Comparison of ENCODE assay signal across 8 cellular contexts in genomic region chr17:18314059-18314730, GRCh38. TPM values are rescaled to one million over a fixed set of nuclear protein-coding genes. Genes with fewer than 3 reads are reported as not detected.
DNase-seq lines count a peak whose midpoint lies in the region; ATAC-seq, FAIRE-seq and TF ChIP-seq lines count a peak whose summit lies in the region.

No MANE protein-coding gene starts in this region.

- intact Hi-C loops in ascending aorta (cut with DNase I): loop anchor here (5.0 kb wide), 2 partner anchors 47 to 87 kb away; partner anchors contain the start of gene LLGL1

- H3K4me1 ChIP-seq in HUES64 (ENCODE audit: insufficient read depth, low read length) (peaks cover 12% of the 10 kb centered on the region; the same call in 1 of the 2 replicates), ascending aorta (peaks cover 9 to 46% of the 10 kb centered on the region in 2 donors), keratinocyte (ENCODE audit: control insufficient read depth, extremely low read depth, insufficient read depth, low read length) (peaks cover 37% of the 10 kb centered on the region)

- no peaks in the 10 kb centered on the region for H3K9me3 ChIP-seq in HUES64 (ENCODE audit: insufficient read depth, low read depth, low read length)
- no peaks in the 10 kb centered on the region for H3K9me3 ChIP-seq in ascending aorta
- no peaks in the 10 kb centered on the region for H3K9me3 ChIP-seq in keratinocyte (ENCODE audit: control insufficient read depth, low read depth, low read length)

- H3K9ac ChIP-seq in HUES64 (ENCODE audit: low read depth, low read length) (peak overlapping the region; percentile 92), keratinocyte (ENCODE audit: control insufficient read depth, extremely low read depth, insufficient read depth, low read length) (peak overlapping the region; percentile 94)

- peak overlapping the region; percentile 99 for H3K4me2 ChIP-seq in keratinocyte (ENCODE audit: control insufficient read depth, extremely low read depth, insufficient read depth, low read depth, low read length)

- H3K4me3 ChIP-seq in HUES64 (ENCODE audit: low read length): peak overlapping the region; percentile 92
- H3K4me3 ChIP-seq in ascending aorta: peak overlapping the region; percentile 79 to 83
- H3K4me3 ChIP-seq in keratinocyte (ENCODE audit: control insufficient read depth in 2 of 3, extremely low read depth in 1 of 3, insufficient read depth in 2 of 3, low read depth in 1 of 3, low read length in 3 of 3): peak overlapping the region; percentile 80 to 90 (median 89)

- H3K9me1 ChIP-seq in keratinocyte (ENCODE audit: control insufficient read depth, extremely low read depth, insufficient read depth, low read length): no peaks in the 10 kb centered on the region

- peak; percentile 12 for DNase-seq in stimulated activated CD4-positive, alpha-beta T cell treated with anti-CD3 and anti-CD28 coated beads, Interleukin-15, amount 100 ng/mL, for 24 hours
- no peak for DNase-seq in stimulated activated CD4-positive, alpha-beta T cell treated with anti-CD3 and anti-CD28 coated beads, Interleukin-12 subunit alpha, Interleukin-12 subunit beta, amount 100 ng/mL, for 4 hours
- DNase-seq in ascending aorta (ENCODE audit: low spot score in 2 of 2) (no peak), keratinocyte (ENCODE audit: low read depth, low spot score) (no peak), NCI-H2196 (lab: John Stamatoyannopoulos, UW; ENCODE audit: unreplicated experiment) (no peak), NCI-H2171 (lab: John Stamatoyannopoulos, UW) (no peak)
- DNase-seq in stimulated activated naive CD8-positive, alpha-beta T cell treated with anti-CD3 and anti-CD28 coated beads, Interleukin-15, Interleukin-2, amounts not matched to agents 100 U/mL and 50 U/mL, for 24 hours: peak; percentile 19

- H3K27ac ChIP-seq in HUES64 (ENCODE audit: low read depth, low read length) (peak overlapping the region; percentile 69), ascending aorta (peak overlapping the region; percentile 81 to 92), keratinocyte (ENCODE audit: control insufficient read depth, insufficient read depth, low read length) (peak overlapping the region; percentile 92)

- dilution Hi-C loops in keratinocyte (cut with MboI; ENCODE audit: extremely low pct_ligation_motif_present, low sequenced_read_pairs): no loop called here

- H4K20me1 ChIP-seq in keratinocyte (ENCODE audit: control insufficient read depth, extremely low read depth, insufficient read depth, low read length): peaks cover 1% of the 10 kb centered on the region

- peaks cover 55% of the 10 kb centered on the region for H3K36me3 ChIP-seq in HUES64 (ENCODE audit: insufficient read depth, low read length)
- peaks cover 13 to 16% of the 10 kb centered on the region in 2 donors for H3K36me3 ChIP-seq in ascending aorta
- H3K36me3 ChIP-seq in keratinocyte (ENCODE audit: control insufficient read depth in 2 of 2, extremely low read depth in 1 of 2, insufficient read depth in 2 of 2, low read length in 2 of 2): peaks cover under 1 to 21% of the 10 kb centered on the region in 2 experiments

- ATAC-seq in stimulated activated naive CD8-positive, alpha-beta T cell treated with anti-CD3 and anti-CD28 coated beads, Interleukin-15, Interleukin-2, amounts not matched to agents 100 U/mL and 50 U/mL, for 24 hours: peak; percentile 10

- TF ChIP-seq CTCF in ascending aorta (IDR thresholded peaks at IDR 0.05) (no peak), keratinocyte (optimal IDR thresholded peaks at IDR 0.05 in 1 of 3, IDR thresholded peaks at IDR 0.05 in 1 of 3, conservative IDR thresholded peaks at IDR 0.05 in 1 of 3; ENCODE audit: extremely low read depth in 1 of 3, insufficient read depth in 2 of 3, low read length in 3 of 3) (no peak)

- WGBS in HUES64: under 1% methylated on average over 39 of the region's 39 CpGs

- peaks cover 79% of the 10 kb centered on the region for H3K79me2 ChIP-seq in keratinocyte (ENCODE audit: control insufficient read depth, insufficient read depth, low read length)

- H3K27me3 ChIP-seq in HUES64 (ENCODE audit: insufficient read depth, low read length): no peaks in the 10 kb centered on the region
- no peaks in the 10 kb centered on the region for H3K27me3 ChIP-seq in ascending aorta
- H3K27me3 ChIP-seq in keratinocyte (ENCODE audit: control insufficient read depth, extremely low read depth, insufficient read depth, low read length): no peaks in the 10 kb centered on the region

- no peak for FAIRE-seq in keratinocyte (lab: Jason Lieb, UNC)

- peak overlapping the region; percentile 95 for H2AFZ ChIP-seq in keratinocyte (ENCODE audit: control insufficient read depth, low read length)

RNA-seq across cellular contexts. Expression of gene TOP3A, which starts 0.6 kb away (rescaled TPM):
- 30.4 TPM for polyA plus RNA-seq in HUES64 (2013, experiment 1 of 2)
- polyA plus RNA-seq in HUES64 (2013, experiment 2 of 2): 24.3 TPM
- total RNA-seq in ascending aorta: 52.8 TPM
- 6.9 to 11.7 TPM (median 11.6 TPM) in 3 replicates for polyA plus RNA-seq in keratinocyte
- 15.5 TPM for polyA plus RNA-seq in keratinocyte (2011; ENCODE audit: low read depth)
- 4.9 and 6.0 TPM in 2 replicates for polyA plus RNA-seq in keratinocyte (2011; cell fraction: cytosol; rRNA removed)
- polyA plus RNA-seq in keratinocyte (2011; cell fraction: nucleus; rRNA removed): 20.8 and 20.9 TPM in 2 replicates
- polyA plus RNA-seq in keratinocyte (2012; ENCODE audit: low replicate concordance): 9.5 and 12.2 TPM in 2 replicates
- polyA minus RNA-seq in keratinocyte: 14.9 to 35.5 TPM (median 27.4 TPM) in 3 replicates
- 7.5 TPM for polyA minus RNA-seq in keratinocyte (2011; cell fraction: cytosol; rRNA and poly(A)+ RNA removed)
- 18.9 and 34.7 TPM in 2 replicates for polyA minus RNA-seq in keratinocyte (2011; cell fraction: nucleus; rRNA and poly(A)+ RNA removed)

RNA-seq across cellular contexts. Expression of gene SMCR8, which starts 0.9 kb away (rescaled TPM):
- 11.6 TPM for polyA plus RNA-seq in HUES64 (2013, experiment 1 of 2)
- polyA plus RNA-seq in HUES64 (2013, experiment 2 of 2): 11.7 TPM
- 10.3 TPM for total RNA-seq in ascending aorta
- 6.2 to 12.4 TPM (median 7.8 TPM) in 3 replicates for polyA plus RNA-seq in keratinocyte
- polyA plus RNA-seq in keratinocyte (2011; ENCODE audit: low read depth): 4.8 TPM
- polyA plus RNA-seq in keratinocyte (2011; cell fraction: cytosol; rRNA removed): 7.6 and 8.8 TPM in 2 replicates
- 19.4 and 21.3 TPM in 2 replicates for polyA plus RNA-seq in keratinocyte (2011; cell fraction: nucleus; rRNA removed)
- 9.9 and 11.1 TPM in 2 replicates for polyA plus RNA-seq in keratinocyte (2012; ENCODE audit: low replicate concordance)
- polyA minus RNA-seq in keratinocyte: 12.2 to 31.8 TPM (median 14.6 TPM) in 3 replicates
- 11.3 TPM for polyA minus RNA-seq in keratinocyte (2011; cell fraction: cytosol; rRNA and poly(A)+ RNA removed)
- polyA minus RNA-seq in keratinocyte (2011; cell fraction: nucleus; rRNA and poly(A)+ RNA removed): 20.0 and 28.8 TPM in 2 replicates

RNA-seq across cellular contexts. Expression of gene SHMT1, which starts 49.2 kb away (rescaled TPM):
- polyA plus RNA-seq in HUES64 (2013, experiment 1 of 2): 32.5 TPM
- polyA plus RNA-seq in HUES64 (2013, experiment 2 of 2): 36.1 TPM
- total RNA-seq in ascending aorta: 16.7 TPM
- polyA plus RNA-seq in keratinocyte: 11.7 to 15.7 TPM (median 14.6 TPM) in 3 replicates
- 2.2 TPM for polyA plus RNA-seq in keratinocyte (2011; ENCODE audit: low read depth)
- polyA plus RNA-seq in keratinocyte (2011; cell fraction: cytosol; rRNA removed): 8.4 and 10.4 TPM in 2 replicates
- 11.0 and 14.0 TPM in 2 replicates for polyA plus RNA-seq in keratinocyte (2011; cell fraction: nucleus; rRNA removed)
- 2.6 and 13.7 TPM in 2 replicates for polyA plus RNA-seq in keratinocyte (2012; ENCODE audit: low replicate concordance)
- polyA minus RNA-seq in keratinocyte: 10.2 to 18.0 TPM (median 14.4 TPM) in 3 replicates
- polyA minus RNA-seq in keratinocyte (2011; cell fraction: cytosol; rRNA and poly(A)+ RNA removed): 13.2 TPM
- polyA minus RNA-seq in keratinocyte (2011; cell fraction: nucleus; rRNA and poly(A)+ RNA removed): 6.6 and 7.6 TPM in 2 replicates

RNA-seq across cellular contexts. Expression of gene MIEF2, which starts 53.7 kb away (rescaled TPM):
- polyA plus RNA-seq in HUES64 (2013, experiment 1 of 2): 6.5 TPM
- 6.0 TPM for polyA plus RNA-seq in HUES64 (2013, experiment 2 of 2)
- 18.5 TPM for total RNA-seq in ascending aorta
- 7.9 to 12.8 TPM (median 9.1 TPM) in 3 replicates for polyA plus RNA-seq in keratinocyte
- 5.2 TPM for polyA plus RNA-seq in keratinocyte (2011; ENCODE audit: low read depth)
- 3.8 and 9.5 TPM in 2 replicates for polyA plus RNA-seq in keratinocyte (2011; cell fraction: cytosol; rRNA removed)
- polyA plus RNA-seq in keratinocyte (2011; cell fraction: nucleus; rRNA removed): 40.0 and 41.1 TPM in 2 replicates
- polyA plus RNA-seq in keratinocyte (2012; ENCODE audit: low replicate concordance): 11.2 and 12.3 TPM in 2 replicates
- 6.4 to 12.0 TPM (median 8.4 TPM) in 3 replicates for polyA minus RNA-seq in keratinocyte
- polyA minus RNA-seq in keratinocyte (2011; cell fraction: cytosol; rRNA and poly(A)+ RNA removed): 15.5 TPM
- 29.0 and 30.2 TPM in 2 replicates for polyA minus RNA-seq in keratinocyte (2011; cell fraction: nucleus; rRNA and poly(A)+ RNA removed)

RNA-seq across cellular contexts. Expression of gene FLII, which starts 55.7 kb away (rescaled TPM):
- 136 TPM for polyA plus RNA-seq in HUES64 (2013, experiment 1 of 2)
- polyA plus RNA-seq in HUES64 (2013, experiment 2 of 2): 148 TPM
- 716 TPM for total RNA-seq in ascending aorta
- 376 to 509 TPM (median 404 TPM) in 3 replicates for polyA plus RNA-seq in keratinocyte
- 190 TPM for polyA plus RNA-seq in keratinocyte (2011; ENCODE audit: low read depth)
- polyA plus RNA-seq in keratinocyte (2011; cell fraction: cytosol; rRNA removed): 385 and 410 TPM in 2 replicates
- polyA plus RNA-seq in keratinocyte (2011; cell fraction: nucleus; rRNA removed): 632 and 753 TPM in 2 replicates
- 196 and 509 TPM in 2 replicates for polyA plus RNA-seq in keratinocyte (2012; ENCODE audit: low replicate concordance)
- 589 to 1,561 TPM (median 721 TPM) in 3 replicates for polyA minus RNA-seq in keratinocyte
- 529 TPM for polyA minus RNA-seq in keratinocyte (2011; cell fraction: cytosol; rRNA and poly(A)+ RNA removed)
- 248 and 269 TPM in 2 replicates for polyA minus RNA-seq in keratinocyte (2011; cell fraction: nucleus; rRNA and poly(A)+ RNA removed)

Comparison
In these comparisons a context has a peak if more than half of its experiments do, and no peak if none do; other contexts are left out.
1. DNase-seq: peak in stimulated activated CD4-positive, alpha-beta T cell treated with anti-CD3 and anti-CD28 coated beads, Interleukin-15, amount 100 ng/mL, for 24 hours (single experiment) and stimulated activated naive CD8-positive, alpha-beta T cell treated with anti-CD3 and anti-CD28 coated beads, Interleukin-15, Interleukin-2, amounts not matched to agents 100 U/mL and 50 U/mL, for 24 hours (single experiment); none in stimulated activated CD4-positive, alpha-beta T cell treated with anti-CD3 and anti-CD28 coated beads, Interleukin-12 subunit alpha, Interleukin-12 subunit beta, amount 100 ng/mL, for 4 hours (single experiment), ascending aorta (0 of 2), keratinocyte (single experiment), NCI-H2196 (single experiment) and NCI-H2171 (single experiment).
2. Peak in every context shown above with its lines, with median percentiles within 50 percentile points of each other: H3K27ac ChIP-seq and H3K4me3 ChIP-seq.